Comparison of ENCODE assay signal across 9 cellular contexts in genomic region chr20:38685853-38686473, GRCh38. TPM values are rescaled to one million over a fixed set of nuclear protein-coding genes. Genes with fewer than 3 reads are reported as not detected.
DNase-seq lines count a peak whose midpoint lies in the region; ATAC-seq and TF ChIP-seq lines count a peak whose summit lies in the region.
"Had no signal": no experiment of that assay in that cellular context is flagged by ENCODE, and none has a peak within 500 bp of the region (broad histone marks: within the 10 kb centered on the region; RNA-seq: fewer than 3 reads in every experiment).

No MANE protein-coding gene starts in this region.

- BruUV-seq in A673 (replicated peaks; lab: Mats Ljungman, UMichigan) = no TSS peak

- POLR2A ChIA-PET in A673 (lab: Charles Lee; ENCODE audit: low non-redundant PET) (no interaction called here), WTC11 (lab: Charles Lee) (no interaction called here)

- H3K4me3 Mint-ChIP-seq in HFFc6 (no peak overlapping the region), WTC11 (no peak overlapping the region)

- H3K27ac ChIP-seq in A673 (ENCODE audit: low read depth, low read length, poor library complexity, severe bottlenecking) = no peak overlapping the region
- H3K27ac ChIP-seq: VCaP had no signal

- intact Hi-C loops in A673 (cut with micrococcal nuclease; ENCODE audit: unreplicated experiment) = no loop called here

- ATAC-seq in WTC11 (peak; percentile 67), GM19023 (IDR thresholded peaks at IDR 0.05; ENCODE audit: unreplicated experiment) (no peak)

- no peaks in the 10 kb centered on the region for H3K4me1 Mint-ChIP-seq in HFFc6 (ENCODE audit: low read depth)
- no peaks in the 10 kb centered on the region for H3K4me1 Mint-ChIP-seq in WTC11

- DNase-seq in A673 (ENCODE audit: low spot score) (peak; percentile 71), HFFc6 (peak; percentile 12), WTC11 (ENCODE audit: low spot score) (peak; percentile 84), fibroblast of peridontal ligament (ENCODE audit: extremely low read depth) (peak; percentile 36), NCI-H2107 treated with DMSO at 0.1 percent for 48 hours (lab: John Stamatoyannopoulos, UW; ENCODE audit: unreplicated experiment) (no peak), COR-L47 (lab: John Stamatoyannopoulos, UW) (no peak)
- peak; percentile 47 for DNase-seq in stimulated activated CD4-positive, alpha-beta T cell treated with anti-CD3 and anti-CD28 coated beads, Interleukin-15, amount 100 ng/mL, for 24 hours

- H3K27me3 Mint-ChIP-seq in HFFc6 (ENCODE audit: insufficient read depth) = peaks cover 6% of the 10 kb centered on the region
- H3K27me3 Mint-ChIP-seq in WTC11 (ENCODE audit: low read depth) = peaks cover 87% of the 10 kb centered on the region

- H3K27me3 ChIP-seq in A673 (replicated peaks; ENCODE audit: insufficient read depth, low read depth, low read length, poor library complexity) = peaks cover 27% of the 10 kb centered on the region

- TF ChIP-seq CTCF in A673 (conservative IDR thresholded peaks at IDR 0.05; ENCODE audit: low read depth, low read length) (no peak), HFFc6 (IDR thresholded peaks at IDR 0.05) (no peak), WTC11 (IDR thresholded peaks at IDR 0.05) (no peak)

- CTCF ChIA-PET in A673 (lab: Charles Lee) = no interaction called here
- CTCF ChIA-PET in WTC11 (lab: Charles Lee) = interaction anchor here (1.2 to 4.6 kb wide), 5 partner anchors 15 to 52 kb away, joined by 4 to 18 read pairs (median 6); partner anchors contain the start of gene SLC32A1

- H3K9me3 Mint-ChIP-seq in HFFc6 (no peaks in the 10 kb centered on the region), WTC11 (no peaks in the 10 kb centered on the region)

- H3K36me3 Mint-ChIP-seq in HFFc6 (ENCODE audit: low read depth) = no peaks in the 10 kb centered on the region
- H3K36me3 Mint-ChIP-seq in WTC11 = no peaks in the 10 kb centered on the region

- H3K36me3 ChIP-seq in A673 (ENCODE audit: insufficient read depth, low read length, poor library complexity, severe bottlenecking) = no peaks in the 10 kb centered on the region

- H3K4me3 ChIP-seq in A673 (ENCODE audit: low read depth, low read length, poor library complexity, severe bottlenecking) = no peak overlapping the region

- no peaks in the 10 kb centered on the region for H3K9me3 ChIP-seq in A673 (ENCODE audit: low read depth, low read length, poor library complexity, severe bottlenecking)

- H3K4me1 ChIP-seq in A673 (ENCODE audit: insufficient read depth, low read length, poor library complexity, severe bottlenecking) = no peaks in the 10 kb centered on the region

- H3K27ac Mint-ChIP-seq in HFFc6 = no peak overlapping the region
- H3K27ac Mint-ChIP-seq in WTC11 = no peak overlapping the region

TF ChIP-seq in WTC11, 78 proteins besides CTCF, POLR2A, EP300 and RAD21 (continues in another document):
- TF ChIP-seq NFATC4 (CRISPR knock-in tag; IDR thresholded peaks at IDR 0.05) (no peak), TEAD4 (CRISPR knock-in tag; IDR thresholded peaks at IDR 0.05) (peak; percentile 82), ZNF232 (CRISPR knock-in tag; IDR thresholded peaks at IDR 0.05) (peak; percentile 86; the same call in 1 of the 2 replicates), ARID4B (CRISPR knock-in tag; IDR thresholded peaks at IDR 0.05; ENCODE audit: borderline replicate concordance) (0 out of 2 replicates have a peak, but pooled peaks have one; percentile 46), HMGA2 (CRISPR knock-in tag; IDR thresholded peaks at IDR 0.05) (no peak), PRRX2 (CRISPR knock-in tag; IDR thresholded peaks at IDR 0.05) (no peak), SMAD4 (CRISPR knock-in tag; IDR thresholded peaks at IDR 0.05) (0 out of 2 replicates have a peak, but pooled peaks have one; percentile 36), ZNF281 (CRISPR knock-in tag; IDR thresholded peaks at IDR 0.05) (0 out of 2 replicates have a peak, but pooled peaks have one; percentile 18), PREB (CRISPR knock-in tag; IDR thresholded peaks at IDR 0.05; ENCODE audit: borderline replicate concordance) (0 out of 2 replicates have a peak, but pooled peaks have one; percentile 76), NFYB (CRISPR knock-in tag; conservative IDR thresholded peaks at IDR 0.05; ENCODE audit: low read depth) (no peak), ZMAT4 (CRISPR knock-in tag; IDR thresholded peaks at IDR 0.05) (no peak), ESRRA (CRISPR knock-in tag; IDR thresholded peaks at IDR 0.05; ENCODE audit: borderline replicate concordance) (peak; percentile 68; the same call in 1 of the 2 replicates), MAX (CRISPR knock-in tag; IDR thresholded peaks at IDR 0.05) (peak; percentile 27; the same call in 1 of the 2 replicates), NR3C1 (CRISPR knock-in tag; conservative IDR thresholded peaks at IDR 0.05; ENCODE audit: low read depth) (no peak), TEAD1 (CRISPR knock-in tag; IDR thresholded peaks at IDR 0.05) (peak; percentile 71; the same call in 1 of the 2 replicates), SP1 (CRISPR knock-in tag; conservative IDR thresholded peaks at IDR 0.05) (no peak), FOXK1 (CRISPR knock-in tag; IDR thresholded peaks at IDR 0.05) (peak; percentile 61; the same call in 1 of the 2 replicates), JUN (CRISPR knock-in tag; IDR thresholded peaks at IDR 0.05) (peak; percentile 84; the same call in 1 of the 2 replicates)

RNA-seq across cellular contexts. Expression of gene SLC32A1, which starts 38.3 kb away (rescaled TPM):
- total RNA-seq in A673 (2021) (not detected in 2 replicates), WTC11 (2021) (0.09 to 0.37 TPM (median 0.25 TPM) in 3 replicates)
- not detected for total RNA-seq in HFFc6 (2021; fragmentation: NEBNext Ultra II Directional; extraction: Animal tissue kit (Norgen Biotek cat#: 25700))

Comparison
In these comparisons a context has a peak if more than half of its experiments do, and no peak if none do; other contexts are left out.
1. DNase-seq: peak in A673 (single experiment), HFFc6 (single experiment), WTC11 (single experiment), fibroblast of peridontal ligament (single experiment) and stimulated activated CD4-positive, alpha-beta T cell treated with anti-CD3 and anti-CD28 coated beads, Interleukin-15, amount 100 ng/mL, for 24 hours (single experiment); none in NCI-H2107 treated with DMSO at 0.1 percent for 48 hours (single experiment) and COR-L47 (single experiment).